Comparison of ENCODE assay signal across 17 cellular contexts in genomic region chr15:64032327-64032726, GRCh38. TPM values are rescaled to one million over a fixed set of nuclear protein-coding genes. Genes with fewer than 3 reads are reported as not detected.
"Had no signal": no experiment of that assay in that cellular context is flagged by ENCODE, and none has a peak within 500 bp of the region (broad histone marks: within the 10 kb centered on the region; RNA-seq: fewer than 3 reads in every experiment).

No MANE protein-coding gene starts in this region.

- H3K27ac Mint-ChIP-seq: activated naive CD4-positive, alpha-beta T cell treated with anti-CD3 and anti-CD28 coated beads for 36 hours had no signal

- H3K9me3 ChIP-seq: gastrocnemius medialis, spleen, tibial artery had no signal

- FAIRE-seq: urothelium cell line had no signal

- H3K27me3 Mint-ChIP-seq: naive thymus-derived CD4-positive, alpha-beta T cell had no signal

- H3K4me3 Mint-ChIP-seq: activated naive CD4-positive, alpha-beta T cell treated with anti-CD3 and anti-CD28 coated beads for 36 hours had no signal

- H3K36me3 ChIP-seq: brain microvascular endothelial cell, WERI-Rb-1 had no signal

- H3K4me3 ChIP-seq: gastrocnemius medialis, spleen, tibial artery had no signal

- H3K27me3 ChIP-seq: brain microvascular endothelial cell, gastrocnemius medialis, spleen, tibial artery had no signal

- H3K4me1 ChIP-seq: tibial artery had no signal

- H3K9me3 Mint-ChIP-seq: activated naive CD4-positive, alpha-beta T cell treated with anti-CD3 and anti-CD28 coated beads for 36 hours had no signal

- DNase-seq: activated CD4-positive, alpha-beta T cell treated with anti-CD3 and anti-CD28 coated beads for 1 hour; activated CD8-positive, alpha-beta memory T cell treated with anti-CD3 and anti-CD28 coated beads for 24 hours; activated naive CD4-positive, alpha-beta T cell treated with anti-CD3 and anti-CD28 coated beads for 36 hours; aorta; brain microvascular endothelial cell; cerebellar nuclear complex; cortex of kidney; gastrocnemius medialis; mesendoderm; naive thymus-derived CD4-positive, alpha-beta T cell; nucleus accumbens; spleen; stimulated activated CD4-positive, alpha-beta T cell treated with anti-CD3 and anti-CD28 coated beads, Interleukin-4, amount 100 ng/mL, for 4 hours; stimulated activated naive CD4-positive, alpha-beta T cell; tibial artery; WERI-Rb-1 had no signal

- ATAC-seq: gastrocnemius medialis; naive thymus-derived CD4-positive, alpha-beta T cell had no signal

- H3K27ac ChIP-seq: brain microvascular endothelial cell, tibial artery, WERI-Rb-1 had no signal

RNA-seq across cellular contexts. Expression of gene DAPK2, which starts 14.0 kb away (rescaled TPM):
- polyA plus RNA-seq: naive thymus-derived CD4-positive, alpha-beta T cell had no signal
